Comparison of ENCODE assay signal across 8 cellular contexts in genomic region chr13:112968380-112968909, GRCh38. TPM values are rescaled to one million over a fixed set of nuclear protein-coding genes. Genes with fewer than 3 reads are reported as not detected.
DNase-seq lines count a peak whose midpoint lies in the region; ATAC-seq, FAIRE-seq and TF ChIP-seq lines count a peak whose summit lies in the region.

No MANE protein-coding gene starts in this region.

- H4K20me1 ChIP-seq in HepG2 (ENCODE audit: insufficient read depth, low read length): peaks cover 2% of the 10 kb centered on the region; the same call in 1 of the 2 replicates

- peak overlapping the region; percentile 70 for H3K9ac ChIP-seq in HepG2 (ENCODE audit: insufficient read depth, low read depth, low read length)

- TF ChIP-seq RAD21 in HepG2 (CRISPR knock-in tag; IDR thresholded peaks at IDR 0.05): no peak

- TF ChIP-seq EP300 in HepG2 (IDR thresholded peaks at IDR 0.05; ENCODE audit: low read depth in 2 of 2, low read length in 2 of 2): no peak
- TF ChIP-seq EP300 in HepG2 (CRISPR knock-in tag; IDR thresholded peaks at IDR 0.05; ENCODE audit: borderline replicate concordance): no peak

- in situ Hi-C loops in HepG2 (cut with HindIII; ENCODE audit: extremely low pct_ligation_motif_present, low pct_unique_long_range_greater_than_20kb): no loop called here

- no peak for FAIRE-seq in HepG2 (lab: Jason Lieb, UNC)

- H3K4me3 ChIP-seq in HEK293 (ENCODE audit: low read depth, low read length) (peak overlapping the region; percentile 65), RWPE2 (ENCODE audit: severe bottlenecking) (peak overlapping the region; percentile 20), HepG2 (replicated peaks in 1 of 3; ENCODE audit: insufficient read depth in 1 of 3, low read depth in 2 of 3, low read length in 3 of 3) (peak overlapping the region; percentile 69 to 85 (median 83); a peak in 5 of 6 replicates)

- H3K9me3 ChIP-seq in HEK293 (ENCODE audit: control insufficient read depth, insufficient read depth, low read depth, low read length) (no peaks in the 10 kb centered on the region), RWPE2 (ENCODE audit: severe bottlenecking) (no peaks in the 10 kb centered on the region), HepG2 (ENCODE audit: low read length) (no peaks in the 10 kb centered on the region)

- intact Hi-C loops in HepG2 (cut with micrococcal nuclease; ENCODE audit: unreplicated experiment): loop anchor here (2.0 kb wide), 2 partner anchors 18 to 60 kb away; no protein-coding TSS in a partner anchor

- POLR2A ChIA-PET in HEK293 (lab: Yijun Ruan, JAX) (interaction anchor here (0.6 to 1.0 kb wide), 2 partner anchors 33 to 52 kb away, joined by 3 read pairs; no protein-coding TSS in a partner anchor), HepG2 (lab: Yijun Ruan, JAX) (interaction anchor here (0.7 to 1.6 kb wide), 4 partner anchors 12 to 55 kb away, joined by 5 to 8 read pairs (median 6); no protein-coding TSS in a partner anchor)

- no peak for TF ChIP-seq POLR2A in HepG2 (IDR thresholded peaks at IDR 0.05; ENCODE audit: insufficient read depth in 1 of 2, low read depth in 2 of 2, low read length in 2 of 2)

- WGBS in HepG2 (ENCODE audit: low lambda C conversion rate): 51% methylated on average over 26 of the region's 52 CpGs

- BruUV-seq in HepG2 (replicated peaks; lab: Mats Ljungman, UMichigan): TSS peak; percentile 82

- H3K27ac ChIP-seq in HEK293 (ENCODE audit: extremely low read depth, low read depth, low read length): no peak overlapping the region; the same call in 1 of the 2 replicates
- no peak overlapping the region for H3K27ac ChIP-seq in RWPE2 (ENCODE audit: poor library complexity, severe bottlenecking)
- H3K27ac ChIP-seq in angular gyrus (ENCODE audit: low read depth, low read length): peak overlapping the region; percentile 66
- peak overlapping the region; percentile 56 for H3K27ac ChIP-seq in HepG2 (ENCODE audit: extremely low read length, insufficient read depth, low read length)

- CTCF ChIA-PET in HEK293 (lab: Yijun Ruan, JAX) (interaction anchor here (0.6 kb wide), 1 partner anchor 62 kb away, joined by 4 read pairs; no protein-coding TSS in a partner anchor), HepG2 (lab: Yijun Ruan, JAX; ENCODE audit: low intra/inter-chr PET ratio, low total read pairs) (interaction anchor here (1.4 kb wide), 1 partner anchor 26 kb away, joined by 4 read pairs; no protein-coding TSS in a partner anchor)

- H3K27me3 ChIP-seq in RWPE2 (ENCODE audit: insufficient read depth, poor library complexity, severe bottlenecking) (peaks cover 62% of the 10 kb centered on the region), HepG2 (ENCODE audit: control insufficient read depth in 1 of 2, insufficient read depth in 2 of 2, low read length in 2 of 2) (no peaks in the 10 kb centered on the region)

- H2AFZ ChIP-seq in HepG2 (ENCODE audit: low read length): no peak overlapping the region

- ATAC-seq in RWPE2 (ENCODE audit: low read depth) (peak; percentile 40), HepG2 (peak; percentile 69), GM19452 (IDR thresholded peaks at IDR 0.05; ENCODE audit: unreplicated experiment) (no peak), GM18909 (IDR thresholded peaks at IDR 0.05; ENCODE audit: poor library complexity, unreplicated experiment) (no peak)

- H3K4me2 ChIP-seq in HepG2 (ENCODE audit: low read depth, low read length): peak overlapping the region; percentile 98

- TF ChIP-seq CTCF in HEK293 (tag by site-specific recombination; IDR thresholded peaks at IDR 0.05) (no peak), RWPE2 (IDR thresholded peaks at IDR 0.05; ENCODE audit: poor library complexity, severe bottlenecking) (no peak), HepG2 (CRISPR knock-in tag; IDR thresholded peaks at IDR 0.05) (no peak)

- no peaks in the 10 kb centered on the region for H3K36me3 ChIP-seq in HEK293 (ENCODE audit: control insufficient read depth in 2 of 2, insufficient read depth in 1 of 2, low read length in 2 of 2)
- no peaks in the 10 kb centered on the region for H3K36me3 ChIP-seq in RWPE2 (ENCODE audit: low read depth)
- no peaks in the 10 kb centered on the region; a peak in 1 of 5 replicates for H3K36me3 ChIP-seq in HepG2 (replicated peaks in 1 of 2; ENCODE audit: control insufficient read depth in 1 of 2, insufficient read depth in 2 of 2, low read length in 2 of 2)

- peaks cover 32% of the 10 kb centered on the region for H3K79me2 ChIP-seq in HepG2 (ENCODE audit: insufficient read depth, low read length)

- H3K4me1 ChIP-seq in HEK293 (ENCODE audit: control insufficient read depth, insufficient read depth, low read length) (peaks cover 8% of the 10 kb centered on the region), RWPE2 (ENCODE audit: insufficient read depth, poor library complexity, severe bottlenecking) (no peaks in the 10 kb centered on the region), HepG2 (ENCODE audit: insufficient read depth, low read length) (peaks cover 43% of the 10 kb centered on the region)

- DNase-seq in RWPE2 (ENCODE audit: low spot score): peak; percentile 50
- no peak for DNase-seq in HepG2 (ENCODE audit: low spot score)
- peak in 2 of 3 experiments; percentile 7 to 23 for DNase-seq in stimulated activated CD4-positive, alpha-beta T cell treated with anti-CD3 and anti-CD28 coated beads, TNF-alpha, amount 100 ng/mL, for 4 hours (ENCODE audit: low read depth in 3 of 3)
- no peak for DNase-seq in occipital lobe (lab: John Stamatoyannopoulos, UW)

TF ChIP-seq in HEK293, 187 proteins besides CTCF, POLR2A, EP300 and RAD21 (continues in another document):
- TF ChIP-seq YY2 (tag by site-specific recombination; IDR thresholded peaks at IDR 0.05) (0 out of 2 replicates have a peak, but pooled peaks have one; percentile 17), ZNF707 (tag by site-specific recombination; IDR thresholded peaks at IDR 0.05) (no peak)

TF ChIP-seq in HepG2, 621 proteins besides CTCF, POLR2A, EP300 and RAD21 (continues in another document):
- TF ChIP-seq AGO2 (optimal IDR thresholded peaks at IDR 0.05; ENCODE audit: low read depth, low read length) (peak; percentile 51), FOXM1 (CRISPR knock-in tag; IDR thresholded peaks at IDR 0.05) (no peak), ZNF737 (CRISPR knock-in tag; IDR thresholded peaks at IDR 0.05; ENCODE audit: borderline replicate concordance) (no peak), ZNF235 (CRISPR knock-in tag; IDR thresholded peaks at IDR 0.05; ENCODE audit: borderline replicate concordance) (no peak), HDAC6 (IDR thresholded peaks at IDR 0.05; ENCODE audit: low read depth, low read length) (no peak), KDM5B (CRISPR knock-in tag; IDR thresholded peaks at IDR 0.05; ENCODE audit: borderline replicate concordance) (peak; percentile 40; the same call in 1 of the 2 replicates), TGIF2 (CRISPR knock-in tag; IDR thresholded peaks at IDR 0.05) (0 out of 2 replicates have a peak, but pooled peaks have one; percentile 12), ZNF337 (CRISPR knock-in tag; IDR thresholded peaks at IDR 0.05; ENCODE audit: borderline replicate concordance, low read depth) (no peak), ELF3 (CRISPR knock-in tag; IDR thresholded peaks at IDR 0.05) (no peak), ZBTB7A (CRISPR knock-in tag; IDR thresholded peaks at IDR 0.05) (no peak), ZNF207 (IDR thresholded peaks at IDR 0.05; ENCODE audit: borderline replicate concordance) (no peak), ESRRA (CRISPR knock-in tag; IDR thresholded peaks at IDR 0.05; ENCODE audit: low read depth) (peak; percentile 50; the same call in 1 of the 2 replicates), ZBTB38 (CRISPR knock-in tag; IDR thresholded peaks at IDR 0.05) (peak; percentile 36), ZNF282 (IDR thresholded peaks at IDR 0.05; ENCODE audit: partially characterized antibody) (no peak), NBN (conservative IDR thresholded peaks at IDR 0.05) (no peak)
- TF ChIP-seq, protein P1, sequence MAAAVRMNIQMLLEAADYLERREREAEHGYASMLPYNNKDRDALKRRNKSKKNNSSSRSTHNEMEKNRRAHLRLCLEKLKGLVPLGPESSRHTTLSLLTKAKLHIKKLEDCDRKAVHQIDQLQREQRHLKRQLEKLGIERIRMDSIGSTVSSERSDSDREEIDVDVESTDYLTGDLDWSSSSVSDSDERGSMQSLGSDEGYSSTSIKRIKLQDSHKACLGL (CRISPR knock-in tag; IDR thresholded peaks at IDR 0.05): 0 out of 2 replicates have a peak, but pooled peaks have one; percentile 6

RNA-seq across cellular contexts. Expression of gene MCF2L, which starts 0.6 kb away (rescaled TPM):
- 13.7 and 19.4 TPM in 2 replicates for total RNA-seq in HepG2 (2016; rRNA removed; fragmentation: Illumina TruSeq; extraction: Trizol)
- 2.3 and 3.4 TPM in 2 replicates for total RNA-seq in HepG2 (2016; cell fraction: cytosol; rRNA removed; fragmentation: Illumina TruSeq; extraction: Trizol; ENCODE audit: low read depth)
- 10.9 and 20.3 TPM in 2 replicates for total RNA-seq in HepG2 (2016; cell fraction: insoluble cytoplasmic fraction; rRNA removed; fragmentation: Illumina TruSeq; extraction: Trizol)
- 5.5 and 5.6 TPM in 2 replicates for total RNA-seq in HepG2 (2016; cell fraction: membrane; rRNA removed; fragmentation: Illumina TruSeq; extraction: Trizol)
- 24.6 and 25.3 TPM in 2 replicates for total RNA-seq in HepG2 (2016; cell fraction: nucleus; rRNA removed; fragmentation: Illumina TruSeq; extraction: Trizol)
- 28.4 and 33.6 TPM in 2 replicates for polyA plus RNA-seq in HepG2 (2011; rRNA removed)
- 13.6 and 15.2 TPM in 2 replicates for polyA plus RNA-seq in HepG2 (2011; cell fraction: cytosol; rRNA removed)
- 196 and 262 TPM in 2 replicates for polyA plus RNA-seq in HepG2 (2011; cell fraction: nucleus; rRNA removed)
- polyA plus RNA-seq in HepG2 (2012): 26.3 and 28.9 TPM in 2 replicates
- 1.1 and 1.3 TPM in 2 replicates for polyA plus RNA-seq in HepG2 (2016; cell fraction: cytosol; fragmentation: Illumina TruSeq; extraction: Trizol; ENCODE audit: low read depth)
- 10.3 and 10.5 TPM in 2 replicates for polyA plus RNA-seq in HepG2 (2016; cell fraction: insoluble cytoplasmic fraction; fragmentation: Illumina TruSeq; extraction: Trizol; ENCODE audit: low read depth)
- 1.6 and 2.4 TPM in 2 replicates for polyA plus RNA-seq in HepG2 (2016; cell fraction: membrane; fragmentation: Illumina TruSeq; extraction: Trizol; ENCODE audit: low read depth)
- 57.7 and 66.1 TPM in 2 replicates for polyA plus RNA-seq in HepG2 (2016; cell fraction: nucleus; fragmentation: Illumina TruSeq; extraction: Trizol; ENCODE audit: insufficient read depth, low read depth)
- 39.0 and 75.0 TPM in 2 replicates for polyA minus RNA-seq in HepG2 (2011; rRNA and poly(A)+ RNA removed; ENCODE audit: low replicate concordance)
- 16.7 and 21.1 TPM in 2 replicates for polyA minus RNA-seq in HepG2 (2011; cell fraction: cytosol; rRNA and poly(A)+ RNA removed)
- 89.5 and 90.6 TPM in 2 replicates for polyA minus RNA-seq in HepG2 (2011; cell fraction: nucleus; rRNA and poly(A)+ RNA removed)
- total RNA-seq in occipital lobe: 146 TPM

Comparison
In these comparisons a context has a peak if more than half of its experiments do, and no peak if none do; other contexts are left out.
1. H3K27ac ChIP-seq: peak in angular gyrus (single experiment) and HepG2 (single experiment); none in HEK293 (single experiment) and RWPE2 (single experiment).
2. H3K4me3 ChIP-seq: peak in every context shown above with its lines; median percentile 83 in HepG2; 65 in HEK293; 20 in RWPE2.
3. ATAC-seq: peak in RWPE2 (single experiment) and HepG2 (single experiment); none in GM19452 (single experiment) and GM18909 (single experiment).
4. DNase-seq: peak in RWPE2 (single experiment) and stimulated activated CD4-positive, alpha-beta T cell treated with anti-CD3 and anti-CD28 coated beads, TNF-alpha, amount 100 ng/mL, for 4 hours (2 of 3); none in HepG2 (single experiment) and occipital lobe (single experiment).
5. Of the 63 proteins assayed by ChIP-seq in both HepG2 and HEK293: peak only in HepG2: ZNF768; only in HEK293: KLF9, ZBTB20 and ZBTB26; in both: none; in neither: 59.